ENCODE assay signal across 8 cellular contexts in the genomic region with DNA sequence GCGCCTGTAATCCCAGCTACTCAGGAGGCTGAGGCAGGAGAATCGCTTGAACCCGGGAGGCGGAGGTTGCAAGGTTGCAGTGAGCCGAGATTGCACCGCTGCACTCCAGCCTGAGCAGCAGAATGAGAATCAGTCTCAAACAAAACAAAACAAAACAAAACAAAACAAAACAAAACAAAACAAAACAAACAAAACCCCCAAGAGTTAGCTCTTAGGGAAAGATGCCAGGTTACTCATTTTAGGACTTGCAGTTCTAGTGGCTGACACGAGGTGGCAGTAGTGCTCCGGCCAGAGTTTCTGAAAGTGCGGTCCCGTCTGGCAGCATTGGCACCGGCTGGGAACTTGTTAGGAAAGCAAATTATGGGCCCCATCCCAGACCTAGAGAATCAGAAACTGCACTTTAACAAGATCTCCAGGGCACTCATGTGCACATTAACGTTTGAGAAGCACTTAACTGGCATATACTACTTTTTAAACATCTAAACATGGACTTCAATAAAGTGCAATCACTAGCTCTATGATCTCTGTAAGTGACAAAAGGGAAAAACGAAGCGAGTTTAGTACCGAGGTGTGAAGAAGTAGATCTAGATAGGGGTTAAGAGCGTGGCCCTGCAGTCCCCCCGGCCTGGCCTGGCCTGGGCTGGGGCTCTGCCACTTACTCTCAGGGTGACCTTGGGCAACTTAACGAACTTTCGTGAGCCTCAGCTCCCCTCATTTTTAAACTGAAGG. TPM values are rescaled to one million over a fixed set of nuclear protein-coding genes. Genes with fewer than 3 reads are reported as not detected.
A peak's percentile ranks its signal among the peaks of the same experiment; 100 is the strongest.
DNase-seq lines count a peak whose midpoint lies in the region; ATAC-seq and TF ChIP-seq lines count a peak whose summit lies in the region.

No MANE protein-coding gene starts in this region.

- H3K27me3 ChIP-seq in BLaER1 (no peaks in the 10 kb centered on the region), neural cell (ENCODE audit: insufficient read depth, low read depth, low read length) (no peaks in the 10 kb centered on the region)

- DNase-seq in HCEC 1CT: peak; percentile 42
- peak; percentile 70 for DNase-seq in OCI-LY7 (ENCODE audit: low spot score)
- peak; percentile 85 for DNase-seq in activated T-cell treated with anti-CD3 and anti-CD28 coated beads, Interleukin-2, amount 50 U/mL, for 1 hour
- DNase-seq in fibroblast of gingiva (ENCODE audit: low read depth): peak; percentile 68
- peak; percentile 60 for DNase-seq in stimulated activated naive CD4-positive, alpha-beta T cell treated with Interleukin-2 at 50 U/mL for 16 hours (lab: John Stamatoyannopoulos, UW)

- no peak for TF ChIP-seq EP300 in neural cell (conservative IDR thresholded peaks at IDR 0.05; ENCODE audit: poor library complexity, severe bottlenecking)

- H4K20me1 ChIP-seq in BLaER1 (no peaks in the 10 kb centered on the region), OCI-LY7 (ENCODE audit: insufficient read depth, low read length) (no peaks in the 10 kb centered on the region), neural cell (ENCODE audit: insufficient read depth) (no peaks in the 10 kb centered on the region)

- POLR2A ChIA-PET in OCI-LY7 (lab: Charles Lee): interaction anchor here (0.6 to 2.0 kb wide), 5 partner anchors 11 to 628 kb away, joined by 4 to 7 read pairs (median 4); no protein-coding TSS in a partner anchor

- CTCF ChIA-PET in OCI-LY7 (lab: Charles Lee; ENCODE audit: unreplicated experiment): interaction anchor here (0.7 to 2.4 kb wide), 7 partner anchors 24 to 104 kb away, joined by 3 to 9 read pairs (median 3); no protein-coding TSS in a partner anchor

- H3K4me2 ChIP-seq in BLaER1 (peak overlapping the region; percentile 55), OCI-LY7 (ENCODE audit: low read length) (no peak overlapping the region), neural cell (ENCODE audit: low read length) (no peak overlapping the region)

- TF ChIP-seq CTCF in OCI-LY7 (conservative IDR thresholded peaks at IDR 0.05; ENCODE audit: low read length) (peak; percentile 92), neural cell (IDR thresholded peaks at IDR 0.05; ENCODE audit: poor library complexity, severe bottlenecking) (peak; percentile 92)

- H3K9me3 ChIP-seq in BLaER1 (no peaks in the 10 kb centered on the region), OCI-LY7 (ENCODE audit: low read length) (no peaks in the 10 kb centered on the region), neural cell (ENCODE audit: low read length) (no peaks in the 10 kb centered on the region)

- peaks cover 16% of the 10 kb centered on the region for H3K36me3 ChIP-seq in BLaER1
- no peaks in the 10 kb centered on the region for H3K36me3 ChIP-seq in OCI-LY7 (ENCODE audit: insufficient read depth, low read length)
- H3K36me3 ChIP-seq in neural cell (ENCODE audit: insufficient read depth, low read length): no peaks in the 10 kb centered on the region

- H3K9me2 ChIP-seq in OCI-LY7 (ENCODE audit: insufficient read depth, low read length) (no peaks in the 10 kb centered on the region), neural cell (ENCODE audit: insufficient read depth, low read length) (no peaks in the 10 kb centered on the region)

- H3K79me2 ChIP-seq in OCI-LY7 (ENCODE audit: insufficient read depth, low read depth, low read length): no peaks in the 10 kb centered on the region
- H3K79me2 ChIP-seq in neural cell (replicated peaks; ENCODE audit: insufficient read depth, low read length): no peaks in the 10 kb centered on the region

- H3K9ac ChIP-seq in BLaER1 (no peak overlapping the region), neural cell (ENCODE audit: low read length) (no peak overlapping the region)

- no TSS peak for BruUV-seq in OCI-LY7 (replicated peaks; lab: Mats Ljungman, UMichigan)

- no peak overlapping the region for H2AFZ ChIP-seq in OCI-LY7 (ENCODE audit: low read length)
- H2AFZ ChIP-seq in neural cell (ENCODE audit: low read depth, low read length): no peak overlapping the region

- peaks cover 35% of the 10 kb centered on the region for H3K4me1 ChIP-seq in BLaER1
- H3K4me1 ChIP-seq in OCI-LY7 (ENCODE audit: insufficient read depth, low read length, poor library complexity, severe bottlenecking): no peaks in the 10 kb centered on the region

- H3K27ac ChIP-seq in BLaER1 (0 out of 2 replicates have a peak overlapping the region, but pooled peaks have one; percentile 30), OCI-LY7 (ENCODE audit: low read depth, low read length, poor library complexity, severe bottlenecking) (no peak overlapping the region), neural cell (ENCODE audit: low read length) (no peak overlapping the region)

- intact Hi-C loops in OCI-LY7 (cut with micrococcal nuclease; ENCODE audit: unreplicated experiment): loop anchor here (1.0 to 10.0 kb wide), 2 partner anchors 84 to 500 kb away; no protein-coding TSS in a partner anchor

- no peaks in the 10 kb centered on the region for H3F3A ChIP-seq in neural cell (ENCODE audit: insufficient read depth, low read length, poor library complexity, severe bottlenecking)

- H3K4me3 ChIP-seq in BLaER1 (no peak overlapping the region), OCI-LY7 (ENCODE audit: low read depth, low read length, poor library complexity, severe bottlenecking) (no peak overlapping the region), neural cell (ENCODE audit: low read length) (no peak overlapping the region)

- no peak for ATAC-seq in GM19023 (IDR thresholded peaks at IDR 0.05; ENCODE audit: unreplicated experiment)

- TF ChIP-seq RAD21 in neural cell (conservative IDR thresholded peaks at IDR 0.05): peak; percentile 91

TF ChIP-seq in neural cell, 6 proteins besides CTCF, POLR2A, EP300 and RAD21:
- TF ChIP-seq MXI1 (conservative IDR thresholded peaks at IDR 0.05; ENCODE audit: poor library complexity, severe bottlenecking): no peak
- peak; percentile 93 for TF ChIP-seq SMC3 (conservative IDR thresholded peaks at IDR 0.05; ENCODE audit: poor library complexity)

RNA-seq across cellular contexts. Expression of gene TNFRSF1B, which starts 41.9 kb away (rescaled TPM):
- not detected in 2 replicates for total RNA-seq in OCI-LY7 (2014; rRNA removed; shearing (Covaris generic))
- not detected in 2 replicates for total RNA-seq in OCI-LY7 (2022)
- 0.24 TPM in 1 of 2 replicates, not detected in the other for polyA plus RNA-seq in neural cell
- polyA minus RNA-seq in neural cell: not detected in 2 replicates
